ENCODE assay signal across 8 cellular contexts in the genomic region with DNA sequence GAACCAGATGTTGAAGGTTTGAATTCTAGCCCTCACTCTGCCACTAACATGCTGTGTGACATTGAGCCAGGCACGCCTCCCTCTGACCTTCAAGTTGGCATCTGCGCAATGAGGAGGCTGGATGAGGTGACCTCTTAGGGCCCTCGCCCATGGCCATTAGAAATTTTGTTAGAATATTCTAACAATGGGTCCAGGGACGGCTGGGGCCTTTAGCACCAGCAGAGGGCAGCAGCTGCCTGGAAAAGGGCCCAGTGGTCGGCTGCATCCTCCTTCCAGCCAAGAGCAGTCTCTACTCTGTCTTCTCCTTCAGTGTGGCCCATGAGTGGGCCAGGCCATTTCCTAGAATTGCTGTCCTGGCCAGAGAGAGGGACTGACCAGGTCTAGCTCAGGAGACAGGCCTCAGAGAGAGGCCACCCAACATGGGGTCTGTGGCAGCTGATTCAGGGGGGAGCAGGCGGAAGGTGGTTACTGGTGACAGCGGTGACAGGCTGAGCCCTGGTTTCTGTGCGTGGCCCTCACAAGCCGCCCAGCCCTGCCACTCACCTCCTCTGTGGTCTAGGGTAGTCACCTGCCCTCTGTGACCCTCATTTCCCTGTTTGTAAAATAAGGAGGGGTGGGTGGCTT.
DNase-seq lines count a peak whose midpoint lies in the region; ATAC-seq and TF ChIP-seq lines count a peak whose summit lies in the region.

No MANE protein-coding gene starts in this region.

- TF ChIP-seq CTCF in CD14-positive monocyte (IDR thresholded peaks at IDR 0.05) (peak; percentile 73), PC-3 (conservative IDR thresholded peaks at IDR 0.05; ENCODE audit: low read depth, low read length) (peak; percentile 90), brain (conservative IDR thresholded peaks at IDR 0.05) (peak; percentile 91 to 96)

- POLR2A ChIA-PET in PC-3 (lab: Charles Lee; ENCODE audit: unreplicated experiment) = no interaction called here

- H3K36me3 Mint-ChIP-seq in CD14-positive monocyte (peaks cover 89 to 100% of the 10 kb centered on the region in 2 donors), brain (peaks cover 37% of the 10 kb centered on the region)

- no peaks in the 10 kb centered on the region for H3F3A ChIP-seq in PC-3 (ENCODE audit: low read length, unreplicated experiment)

- intact Hi-C loops in CD14-positive monocyte (cut with micrococcal nuclease) = no loop called here
- intact Hi-C loops in PC-3 (cut with micrococcal nuclease) = loop anchor here (5.0 kb wide), 1 partner anchor 448 kb away; no protein-coding TSS in a partner anchor

- no peak overlapping the region for H3K4me2 ChIP-seq in PC-3 (ENCODE audit: low read length)

- H3K9me3 ChIP-seq in PC-3 (ENCODE audit: low read length) = no peaks in the 10 kb centered on the region

- no peak overlapping the region for H3K4me3 Mint-ChIP-seq in CD14-positive monocyte
- no peak overlapping the region for H3K4me3 Mint-ChIP-seq in brain

- peak overlapping the region in 4 of 7 donors; percentile 18 to 72 (median 44) for H3K27ac Mint-ChIP-seq in CD14-positive monocyte
- H3K27ac Mint-ChIP-seq in brain = peak overlapping the region; percentile 50 to 94 (median 91)

- H3K9ac ChIP-seq in PC-3 (ENCODE audit: low read length) = no peak overlapping the region

- no peak overlapping the region for H3K4me3 ChIP-seq in PC-3 (ENCODE audit: low read length)

- H3K27ac ChIP-seq in PC-3 (ENCODE audit: low read length) = no peak overlapping the region

- CTCF ChIA-PET in PC-3 (lab: Charles Lee) = no interaction called here

- no peaks in the 10 kb centered on the region for H3K36me3 ChIP-seq in PC-3 (ENCODE audit: low read depth, low read length)

- BruUV-seq in PC-3 (replicated peaks; lab: Mats Ljungman, UMichigan) = no TSS peak

- DNase-seq in CD14-positive monocyte (ENCODE audit: low spot score) (no peak), H4 (ENCODE audit: low spot score) (peak; percentile 34), PC-3 (peak; percentile 58), kidney glomerular epithelial cell (lab: John Stamatoyannopoulos, UW) (peak; percentile 0)
- peak; percentile 3 for DNase-seq in stimulated activated CD8-positive, alpha-beta memory T cell treated with anti-CD3 and anti-CD28 coated beads, Interleukin-7, amount 100 ng/mL, for 24 hours (ENCODE audit: low read depth)

- no peaks in the 10 kb centered on the region for H3K79me2 ChIP-seq in PC-3 (ENCODE audit: low read length)

- no peaks in the 10 kb centered on the region for H3K4me1 ChIP-seq in PC-3 (ENCODE audit: insufficient read depth, low read length)

- H3K9me3 Mint-ChIP-seq in CD14-positive monocyte (peaks cover 0 to 4% (median 0%) of the 10 kb centered on the region in 7 donors), brain (no peaks in the 10 kb centered on the region)

- H3K27me3 ChIP-seq in PC-3 (ENCODE audit: low read length) = no peaks in the 10 kb centered on the region

- peak; percentile 93 for ATAC-seq in PC-3
- ATAC-seq in HG03097 (IDR thresholded peaks at IDR 0.05; ENCODE audit: low FRiP score, unreplicated experiment) = no peak
- no peak for ATAC-seq in GM18858 (IDR thresholded peaks at IDR 0.05; ENCODE audit: unreplicated experiment)

- no peak overlapping the region for H2AFZ ChIP-seq in PC-3 (ENCODE audit: low read length)

- H3K9me2 ChIP-seq in PC-3 (replicated peaks; ENCODE audit: low read length) = no peaks in the 10 kb centered on the region

- H3K27me3 Mint-ChIP-seq in CD14-positive monocyte (ENCODE audit: low read depth in 3 of 3) (peaks cover 0 to 4% (median 3%) of the 10 kb centered on the region in 3 donors), brain (peaks cover 4% of the 10 kb centered on the region)

- no peaks in the 10 kb centered on the region for H4K20me1 ChIP-seq in PC-3 (ENCODE audit: low read length)

- peaks cover 34% of the 10 kb centered on the region for H3K4me1 Mint-ChIP-seq in CD14-positive monocyte
- H3K4me1 Mint-ChIP-seq in brain = peaks cover 27% of the 10 kb centered on the region
